11 cellular contexts compared by ENCODE assay signal in the genomic region with DNA sequence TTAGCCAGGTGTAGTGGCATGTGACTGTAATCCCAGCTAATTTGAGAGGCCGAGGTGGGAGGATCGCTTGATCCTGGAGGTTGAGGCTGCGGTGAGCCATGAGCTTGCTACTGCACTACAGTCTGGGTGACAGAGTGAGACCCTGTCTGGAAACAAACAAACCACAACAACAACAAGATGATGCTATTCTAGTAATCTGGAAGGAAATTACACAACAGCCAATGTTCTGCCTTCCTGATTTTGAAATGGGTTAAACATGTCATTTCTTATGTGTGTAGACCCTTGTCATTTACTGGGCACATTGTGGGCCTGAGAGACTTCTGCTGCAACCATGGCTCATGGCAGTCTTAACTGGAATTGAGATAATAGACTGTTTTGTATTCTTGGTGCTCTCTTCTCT.
"Had no signal": no experiment of that assay in that cellular context is flagged by ENCODE, and none has a peak within 500 bp of the region (broad histone marks: within the 10 kb centered on the region; RNA-seq: fewer than 3 reads in every experiment).

No MANE protein-coding gene starts in this region.

- H3K36me3 Mint-ChIP-seq: natural killer cell treated with Interleukin-12 subunit alpha and Interleukin-12 subunit beta and Interleukin-15 and Interleukin-18, amount 100 ng/mL, for 72 hours had no signal

- DNase-seq: activated CD4-positive, alpha-beta memory T cell treated with anti-CD3 and anti-CD28 coated beads, Interleukin-2, amount 10 ng/mL, durations not matched to agents 7 days and 5 days; activated CD4-positive, alpha-beta T cell treated with anti-CD3 and anti-CD28 coated beads for 1 hour; activated CD8-positive, alpha-beta memory T cell treated with anti-CD3 and anti-CD28 coated beads, Interleukin-2, amount 50 U/mL, for 4 hours; activated naive CD4-positive, alpha-beta T cell treated with anti-CD3 and anti-CD28 coated beads for 36 hours; heart right ventricle; mucosa of descending colon; stimulated activated CD4-positive, alpha-beta T cell treated with anti-CD3 and anti-CD28 coated beads, Interleukin-4, amount 100 ng/mL, for 1 hour; stimulated activated CD8-positive, alpha-beta memory T cell treated with anti-CD3 and anti-CD28 coated beads, Interleukin-4, amount 100 ng/mL, for 48 hours; stimulated activated naive CD8-positive, alpha-beta T cell treated with anti-CD3 and anti-CD28 coated beads, Interleukin-15, Interleukin-2, amounts not matched to agents 100 U/mL and 50 U/mL, for 24 hours; upper lobe of right lung had no signal

- H3K9me3 Mint-ChIP-seq: activated CD4-positive, alpha-beta memory T cell treated with anti-CD3 and anti-CD28 coated beads, Interleukin-2, amount 10 ng/mL, durations not matched to agents 7 days and 5 days; activated naive CD4-positive, alpha-beta T cell treated with anti-CD3 and anti-CD28 coated beads for 36 hours; natural killer cell treated with Interleukin-12 subunit alpha and Interleukin-12 subunit beta and Interleukin-15 and Interleukin-18, amount 100 ng/mL, for 72 hours had no signal

- H3K27ac Mint-ChIP-seq: activated CD4-positive, alpha-beta memory T cell treated with anti-CD3 and anti-CD28 coated beads, Interleukin-2, amount 10 ng/mL, durations not matched to agents 7 days and 5 days; activated naive CD4-positive, alpha-beta T cell treated with anti-CD3 and anti-CD28 coated beads for 36 hours; natural killer cell treated with Interleukin-12 subunit alpha and Interleukin-12 subunit beta and Interleukin-15 and Interleukin-18, amount 100 ng/mL, for 72 hours had no signal

- ATAC-seq: heart right ventricle; mucosa of descending colon; stimulated activated naive CD8-positive, alpha-beta T cell treated with anti-CD3 and anti-CD28 coated beads, Interleukin-15, Interleukin-2, amounts not matched to agents 100 U/mL and 50 U/mL, for 24 hours; upper lobe of right lung had no signal

- H3K4me3 Mint-ChIP-seq: activated CD4-positive, alpha-beta memory T cell treated with anti-CD3 and anti-CD28 coated beads, Interleukin-2, amount 10 ng/mL, durations not matched to agents 7 days and 5 days; activated naive CD4-positive, alpha-beta T cell treated with anti-CD3 and anti-CD28 coated beads for 36 hours; natural killer cell treated with Interleukin-12 subunit alpha and Interleukin-12 subunit beta and Interleukin-15 and Interleukin-18, amount 100 ng/mL, for 72 hours had no signal

- H3K27me3 Mint-ChIP-seq: activated CD4-positive, alpha-beta memory T cell treated with anti-CD3 and anti-CD28 coated beads, Interleukin-2, amount 10 ng/mL, durations not matched to agents 7 days and 5 days; natural killer cell treated with Interleukin-12 subunit alpha and Interleukin-12 subunit beta and Interleukin-15 and Interleukin-18, amount 100 ng/mL, for 72 hours had no signal
